23 cellular contexts compared by ENCODE assay signal in genomic region chr7:54559401-54559800, GRCh38. TPM values are rescaled to one million over a fixed set of nuclear protein-coding genes. Genes with fewer than 3 reads are reported as not detected.
DNase-seq lines count a peak whose midpoint lies in the region; ATAC-seq, FAIRE-seq and TF ChIP-seq lines count a peak whose summit lies in the region.
"Had no signal": no experiment of that assay in that cellular context is flagged by ENCODE, and none has a peak within 500 bp of the region (broad histone marks: within the 10 kb centered on the region; RNA-seq: fewer than 3 reads in every experiment).

No MANE protein-coding gene starts in this region.

- CTCF ChIA-PET in PC-9 (lab: Charles Lee): no interaction called here

- H3K4me2 ChIP-seq in PC-9: peak overlapping the region; percentile 49
- H3K4me2 ChIP-seq: GM23338 had no signal

- FAIRE-seq in H54 (lab: Jason Lieb, UNC): peak; percentile 45
- FAIRE-seq: GM12891, GM18507 had no signal

- H3K9me3 ChIP-seq in PC-9 (ENCODE audit: insufficient read depth, low read depth): no peaks in the 10 kb centered on the region
- H3K9me3 ChIP-seq: HAP-1 had no signal

- POLR2A ChIA-PET in PC-9 (lab: Charles Lee; ENCODE audit: unreplicated experiment): no interaction called here

- 0 out of 2 replicates have a peak overlapping the region, but pooled peaks have one; percentile 0 for H2AFZ ChIP-seq in PC-9
- H2AFZ ChIP-seq: GM23338 had no signal

- intact Hi-C loops in PC-9 (cut with micrococcal nuclease; ENCODE audit: unreplicated experiment): no loop called here
- intact Hi-C loops in Right ventricle myocardium inferior (cut with DNase I): no loop called here

- peak overlapping the region; percentile 67 for H3K27ac ChIP-seq in PC-9
- H3K27ac ChIP-seq in foreskin keratinocyte: no peak overlapping the region

- no peaks in the 10 kb centered on the region for H3K36me3 ChIP-seq in PC-9 (ENCODE audit: low read depth)
- H3K36me3 ChIP-seq: HAP-1 had no signal

- H3K4me1 ChIP-seq in PC-9 (replicated peaks; ENCODE audit: insufficient read depth): peaks cover 46% of the 10 kb centered on the region
- H3K4me1 ChIP-seq in foreskin keratinocyte: no peaks in the 10 kb centered on the region
- H3K4me1 ChIP-seq: HAP-1 had no signal

- BruUV-seq in PC-9 (replicated peaks; lab: Mats Ljungman, UMichigan): no TSS peak

- H3K79me2 ChIP-seq in PC-9 (ENCODE audit: low read depth): no peaks in the 10 kb centered on the region

- 0 out of 2 replicates have a peak overlapping the region, but pooled peaks have one; percentile 9 for H3K4me3 ChIP-seq in PC-9
- H3K4me3 ChIP-seq: GM23338, HAP-1 had no signal

- peaks cover 20% of the 10 kb centered on the region for H3F3A ChIP-seq in PC-9 (ENCODE audit: insufficient read depth, low read depth)

- ATAC-seq in foreskin keratinocyte (peak; percentile 49), Right ventricle myocardium inferior (no peak)
- ATAC-seq: GM23338 had no signal

- H3K27me3 ChIP-seq in PC-9 (ENCODE audit: insufficient read depth, low read depth) (no peaks in the 10 kb centered on the region), foreskin keratinocyte (peaks cover 3% of the 10 kb centered on the region)

- no peaks in the 10 kb centered on the region for H4K20me1 ChIP-seq in PC-9 (ENCODE audit: insufficient read depth)

- no peaks in the 10 kb centered on the region for H3K9me2 ChIP-seq in PC-9 (ENCODE audit: insufficient read depth)

- DNase-seq in H54 (ENCODE audit: insufficient read length, low spot score) (no peak), PC-9 (peak in 1 of 2 experiments; percentile 61), foreskin keratinocyte (peak; percentile 19 to 61), Right ventricle myocardium inferior (ENCODE audit: missing footprints) (no peak), 8988T (no peak)
- no peak for DNase-seq in stimulated activated CD4-positive, alpha-beta T cell treated with anti-CD3 and anti-CD28 coated beads, Interleukin-4, amount 100 ng/mL, for 24 hours
- DNase-seq: C1 segment of cervical spinal cord; Calu3; CD4-positive, alpha-beta memory T cell; COR-L47; DMS53; DMS79 treated with DMSO at 0.1 percent for 48 hours; GF-D8; HFFc6 had no signal

- no peak for TF ChIP-seq POLR2A in H54 (IDR thresholded peaks at IDR 0.05; ENCODE audit: low read depth, low read length)

- no peak for TF ChIP-seq CTCF in PC-9 (conservative IDR thresholded peaks at IDR 0.05)
- no peak for TF ChIP-seq CTCF in foreskin keratinocyte (conservative IDR thresholded peaks at IDR 0.05)

RNA-seq across cellular contexts. Expression of gene VSTM2A, which starts 17.2 kb away (rescaled TPM):
- total RNA-seq in PC-9 (2021): not detected in 2 replicates
- not detected in 2 replicates for total RNA-seq in foreskin keratinocyte
- not detected in 2 replicates for polyA plus RNA-seq in foreskin keratinocyte
- not detected for total RNA-seq in Right ventricle myocardium inferior
- total RNA-seq: A172; A673; Calu3; CD4-positive, alpha-beta memory T cell; G401; H4; HFFc6 had no signal
- polyA plus RNA-seq: BJ; CD4-positive, alpha-beta memory T cell had no signal

Comparison
In these comparisons a context has a peak if more than half of its experiments do, and no peak if none do; other contexts are left out.
1. DNase-seq: peak in foreskin keratinocyte (2 of 2); none in H54 (single experiment), Right ventricle myocardium inferior (single experiment), 8988T (single experiment) and stimulated activated CD4-positive, alpha-beta T cell treated with anti-CD3 and anti-CD28 coated beads, Interleukin-4, amount 100 ng/mL, for 24 hours (single experiment).